ENCODE assay signal across 8 cellular contexts in the genomic region with DNA sequence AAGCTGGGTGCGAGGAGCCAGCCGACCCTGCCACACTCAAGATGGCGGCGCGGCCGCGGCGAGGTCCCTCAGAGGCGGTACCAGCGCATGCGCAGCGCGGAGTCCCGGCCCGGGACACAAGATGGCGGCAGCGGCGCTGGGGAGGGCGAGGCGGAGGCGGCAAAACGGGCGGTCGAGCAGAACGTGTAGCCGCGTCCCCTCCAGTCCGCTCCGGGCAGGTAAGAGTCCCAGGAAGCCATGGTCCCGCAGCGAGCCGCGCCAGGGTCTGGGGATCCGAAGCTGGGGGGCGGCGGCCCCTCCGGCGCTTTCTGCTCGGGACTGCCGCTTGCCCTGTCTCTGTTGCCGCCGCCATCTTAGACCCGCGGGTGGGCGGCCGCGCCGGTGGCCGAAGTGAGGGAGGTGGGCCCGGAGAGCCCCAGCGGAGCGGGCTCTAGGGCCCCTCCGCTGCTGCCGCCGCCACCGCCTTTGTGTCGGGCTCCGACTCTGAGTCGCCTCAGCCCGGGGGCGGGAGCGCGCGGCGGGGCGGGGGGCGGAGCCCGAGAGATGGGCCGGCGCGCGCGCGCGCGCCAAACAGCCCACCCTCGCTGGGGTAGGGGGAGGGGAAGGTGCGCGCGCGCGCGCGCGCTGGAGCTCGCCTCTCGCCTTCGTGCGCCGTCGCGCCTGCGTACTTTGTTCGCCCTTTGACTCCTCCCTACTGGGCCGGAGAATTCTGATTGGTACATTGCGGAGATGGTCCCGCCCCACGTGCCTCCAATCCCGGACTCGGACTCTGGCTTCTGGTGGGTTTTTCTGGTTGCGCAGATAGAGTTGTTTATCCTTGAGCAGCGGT.
DNase-seq lines count a peak whose midpoint lies in the region; ATAC-seq lines count a peak whose summit lies in the region.

A gene (plus strand): TSS at position 97 of the 829 bp plus-strand sequence. CDS start 4,317 bp downstream, outside the sequence.

- peaks cover 16% of the 10 kb centered on the region for H3K4me1 ChIP-seq in BLaER1

- H3K9me3 ChIP-seq in BLaER1: no peaks in the 10 kb centered on the region

- H3K36me3 ChIP-seq in BLaER1: peaks cover 35% of the 10 kb centered on the region

- H4K20me1 ChIP-seq in BLaER1: peaks cover 43% of the 10 kb centered on the region

- H3K27me3 ChIP-seq in BLaER1: no peaks in the 10 kb centered on the region
- no peaks in the 10 kb centered on the region for H3K27me3 ChIP-seq in layer of hippocampus (ENCODE audit: control insufficient read depth, insufficient read depth, low read length)

- H3K27ac ChIP-seq in BLaER1 (peak within 1 kb of the TSS; percentile 100), cingulate gyrus (ENCODE audit: low read depth, low read length) (peak within 1 kb of the TSS; percentile 99), layer of hippocampus (ENCODE audit: low read depth, low read length) (peak within 1 kb of the TSS; percentile 100)

- ATAC-seq in GM19328 (IDR thresholded peaks at IDR 0.05; ENCODE audit: unreplicated experiment) (peak; percentile 82), HG03469 (IDR thresholded peaks at IDR 0.05; ENCODE audit: unreplicated experiment) (peak; percentile 58)

- H3K4me3 ChIP-seq in BLaER1: peak within 1 kb of the TSS; percentile 91

- peak; percentile 92 to 99 for DNase-seq in NCI-H526 (lab: John Stamatoyannopoulos, UW)
- peak; percentile 99 for DNase-seq in activated CD4-positive, alpha-beta T cell treated with anti-CD3 and anti-CD28 coated beads for 48 hours
- DNase-seq in stimulated activated CD4-positive, alpha-beta T cell treated with anti-CD3 and anti-CD28 coated beads, Interleukin-1b, Interleukin-23, amount 100 ng/mL, for 24 hours (ENCODE audit: low read depth in 4 of 4, low spot score in 1 of 4): peak; percentile 90 to 98 (median 96)

- peak within 1 kb of the TSS; percentile 88 for H3K4me2 ChIP-seq in BLaER1

- peak within 1 kb of the TSS; percentile 100 for H3K9ac ChIP-seq in BLaER1

Comparison
In these comparisons a context has a peak if more than half of its experiments do, and no peak if none do; other contexts are left out.
1. Peak in every context shown above with its lines: DNase-seq, ATAC-seq, H3K4me3 ChIP-seq and H3K27ac ChIP-seq.